Comparison of ENCODE assay signal across 8 cellular contexts in the genomic region with DNA sequence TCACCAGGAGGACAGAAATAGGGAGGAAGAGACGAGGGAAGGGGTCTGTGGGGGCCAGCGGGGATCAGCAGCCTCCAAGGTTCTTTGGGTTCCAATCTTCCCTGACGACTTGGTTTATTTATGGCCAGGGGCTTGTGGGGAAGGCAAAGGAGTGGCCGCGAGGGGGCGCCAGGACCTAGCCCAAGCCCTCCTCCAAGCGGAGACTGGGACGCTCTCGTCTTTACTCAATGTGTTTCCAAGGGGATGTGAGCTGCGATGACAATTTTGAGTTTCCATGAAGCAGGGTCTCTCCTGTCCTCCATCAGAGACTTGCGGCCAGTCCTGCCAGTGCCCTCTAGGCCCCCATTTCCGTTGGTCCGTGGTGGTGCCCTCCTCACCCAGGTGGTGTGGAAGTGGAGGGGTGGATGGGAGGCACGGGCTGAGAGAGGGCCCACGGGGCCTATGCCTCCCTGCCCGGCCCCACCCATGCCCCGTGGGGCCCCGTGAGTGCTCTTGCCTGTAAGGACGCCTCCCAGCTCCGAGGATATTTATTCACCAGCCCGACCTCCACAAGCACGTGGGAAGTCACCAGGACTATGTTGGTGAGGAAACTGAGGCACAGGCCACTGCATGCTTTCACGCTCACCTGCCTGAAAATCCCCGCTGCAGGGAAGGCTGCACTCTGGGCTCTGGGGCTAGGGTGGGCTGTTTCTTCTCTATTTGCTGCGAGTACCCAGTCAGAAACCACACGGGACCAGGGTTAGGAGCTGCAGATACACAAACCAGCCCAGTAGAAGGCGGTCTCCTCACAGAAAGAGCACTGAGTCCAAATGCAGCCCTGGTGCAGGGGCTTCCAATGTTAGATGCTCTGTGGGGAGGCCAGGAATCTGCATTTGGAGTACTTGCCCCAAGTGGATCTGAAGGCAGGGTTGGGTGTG. TPM values are rescaled to one million over a fixed set of nuclear protein-coding genes. Genes with fewer than 3 reads are reported as not detected.
A peak's percentile ranks its signal among the peaks of the same experiment; 100 is the strongest.
DNase-seq lines count a peak whose midpoint lies in the region; ATAC-seq and TF ChIP-seq lines count a peak whose summit lies in the region.

No MANE protein-coding gene starts in this region.

- DNase-seq in NCI-H1092 (lab: John Stamatoyannopoulos, UW) (peak; percentile 55), heart left ventricle (peak; percentile 68 to 84 (median 77)), retina (peak; percentile 93)
- peak; percentile 67 for DNase-seq in activated naive CD8-positive, alpha-beta T cell treated with anti-CD3 and anti-CD28 coated beads for 36 hours

- peaks cover 5% of the 10 kb centered on the region; the same call in 1 of the 2 replicates for H3K4me1 ChIP-seq in ES-I3 (ENCODE audit: insufficient read depth, low read length)
- peaks cover 0 to 4% (median 0%) of the 10 kb centered on the region in 12 donors for H3K4me1 ChIP-seq in heart left ventricle

- H3K4me3 ChIP-seq in heart left ventricle = no peak overlapping the region

- TF ChIP-seq CTCF in heart left ventricle (IDR thresholded peaks at IDR 0.05) = peak; percentile 73 to 91 (median 82)

- peaks cover 20% of the 10 kb centered on the region for H3K27me3 Mint-ChIP-seq in activated naive CD8-positive, alpha-beta T cell treated with anti-CD3 and anti-CD28 coated beads for 36 hours

- intact Hi-C loops in heart left ventricle (cut with DNase I) = loop anchor here (1.0 to 10.0 kb wide), 9 partner anchors 107 to 273 kb away; no protein-coding TSS in a partner anchor

- no peak overlapping the region for H3K27ac Mint-ChIP-seq in activated naive CD8-positive, alpha-beta T cell treated with anti-CD3 and anti-CD28 coated beads for 36 hours

- H3K9me3 Mint-ChIP-seq in activated naive CD8-positive, alpha-beta T cell treated with anti-CD3 and anti-CD28 coated beads for 36 hours = no peaks in the 10 kb centered on the region

- no peak overlapping the region for H3K4me3 Mint-ChIP-seq in activated naive CD8-positive, alpha-beta T cell treated with anti-CD3 and anti-CD28 coated beads for 36 hours

- no peaks in the 10 kb centered on the region for H3K36me3 Mint-ChIP-seq in activated naive CD8-positive, alpha-beta T cell treated with anti-CD3 and anti-CD28 coated beads for 36 hours

- H3K9ac ChIP-seq in ES-I3 (ENCODE audit: low read depth, low read length) = peak overlapping the region; percentile 3; the same call in 1 of the 2 replicates

- ATAC-seq in SK-N-SH treated with all-trans-retinoic acid at 6 μM for 48 hours = peak; percentile 99
- ATAC-seq in heart left ventricle = peak; percentile 73 to 94 (median 88)
- no peak for ATAC-seq in GM21723 (IDR thresholded peaks at IDR 0.05; ENCODE audit: unreplicated experiment)
- ATAC-seq in HG03442 (IDR thresholded peaks at IDR 0.05; ENCODE audit: unreplicated experiment) = no peak

- TF ChIP-seq POLR2A in heart left ventricle (IDR thresholded peaks at IDR 0.05) = no peak

- 21 to 27% (median 25%) methylated on average over 19 to 27 of the region's 27 CpGs for WGBS in heart left ventricle, 4 donors

- H3K27me3 ChIP-seq in heart left ventricle = peaks cover 3 to 65% (median 11%) of the 10 kb centered on the region in 9 donors

- H3K36me3 ChIP-seq in ES-I3 (ENCODE audit: insufficient read depth, low read length) = no peaks in the 10 kb centered on the region
- H3K36me3 ChIP-seq in heart left ventricle = no peaks in the 10 kb centered on the region

- H3K27ac ChIP-seq in heart left ventricle = no peak overlapping the region

- no peaks in the 10 kb centered on the region for H3K4me1 Mint-ChIP-seq in activated naive CD8-positive, alpha-beta T cell treated with anti-CD3 and anti-CD28 coated beads for 36 hours

- H3K9me3 ChIP-seq in ES-I3 (ENCODE audit: control insufficient read depth, insufficient read depth, low read length) = no peaks in the 10 kb centered on the region
- peaks cover 0 to 9% (median 0%) of the 10 kb centered on the region in 12 donors for H3K9me3 ChIP-seq in heart left ventricle

TF ChIP-seq in SK-N-SH treated with all-trans-retinoic acid at 6 μM for 48 hours, 23 proteins besides CTCF, POLR2A, EP300 and RAD21:
- TF ChIP-seq TCF4 (CRISPR knock-in tag; IDR thresholded peaks at IDR 0.05; ENCODE audit: borderline replicate concordance) = no peak
- TF ChIP-seq RARB (CRISPR knock-in tag; IDR thresholded peaks at IDR 0.05) = no peak
- TF ChIP-seq ISL1 (CRISPR knock-in tag; IDR thresholded peaks at IDR 0.05) = no peak
- TF ChIP-seq, protein P1, sequence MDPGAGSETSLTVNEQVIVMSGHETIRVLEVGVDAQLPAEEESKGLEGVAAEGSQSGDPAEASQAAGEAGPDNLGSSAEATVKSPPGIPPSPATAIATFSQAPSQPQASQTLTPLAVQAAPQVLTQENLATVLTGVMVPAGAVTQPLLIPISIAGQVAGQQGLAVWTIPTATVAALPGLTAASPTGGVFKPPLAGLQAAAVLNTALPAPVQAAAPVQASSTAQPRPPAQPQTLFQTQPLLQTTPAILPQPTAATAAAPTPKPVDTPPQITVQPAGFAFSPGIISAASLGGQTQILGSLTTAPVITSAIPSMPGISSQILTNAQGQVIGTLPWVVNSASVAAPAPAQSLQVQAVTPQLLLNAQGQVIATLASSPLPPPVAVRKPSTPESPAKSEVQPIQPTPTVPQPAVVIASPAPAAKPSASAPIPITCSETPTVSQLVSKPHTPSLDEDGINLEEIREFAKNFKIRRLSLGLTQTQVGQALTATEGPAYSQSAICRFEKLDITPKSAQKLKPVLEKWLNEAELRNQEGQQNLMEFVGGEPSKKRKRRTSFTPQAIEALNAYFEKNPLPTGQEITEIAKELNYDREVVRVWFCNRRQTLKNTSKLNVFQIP (CRISPR knock-in tag; IDR thresholded peaks at IDR 0.05; ENCODE audit: borderline replicate concordance, low read depth) = no peak
- no peak for TF ChIP-seq ZNF8 (CRISPR knock-in tag; IDR thresholded peaks at IDR 0.05)
- no peak for TF ChIP-seq BACH2 (CRISPR knock-in tag; IDR thresholded peaks at IDR 0.05; ENCODE audit: borderline replicate concordance)
- TF ChIP-seq CSDC2 (CRISPR knock-in tag; IDR thresholded peaks at IDR 0.05) = no peak
- TF ChIP-seq TOX (CRISPR knock-in tag; IDR thresholded peaks at IDR 0.05; ENCODE audit: borderline replicate concordance) = no peak

RNA-seq across cellular contexts. Expression of gene DMRTB1, which starts 26.5 kb away (rescaled TPM):
- not detected for total RNA-seq in activated naive CD8-positive, alpha-beta T cell treated with anti-CD3 and anti-CD28 coated beads for 36 hours
- total RNA-seq in heart left ventricle = not detected
- polyA plus RNA-seq in heart left ventricle = not detected

Comparison
In these comparisons a context has a peak if more than half of its experiments do, and no peak if none do; other contexts are left out.
1. ATAC-seq: peak in SK-N-SH treated with all-trans-retinoic acid at 6 μM for 48 hours (single experiment) and heart left ventricle (4 of 4); none in GM21723 (single experiment) and HG03442 (single experiment).
2. Peak in every context shown above with its lines, with median percentiles within 50 percentile points of each other: DNase-seq.